31 cellular contexts compared by ENCODE assay signal in genomic region chr3:51904034-51904823, GRCh38. TPM values are rescaled to one million over a fixed set of nuclear protein-coding genes. Genes with fewer than 3 reads are reported as not detected.
"Had no signal": no experiment of that assay in that cellular context is flagged by ENCODE, and none has a peak within 500 bp of the region (broad histone marks: within the 10 kb centered on the region; RNA-seq: fewer than 3 reads in every experiment).

No MANE protein-coding gene starts in this region.

- H3K27me3 ChIP-seq: adrenal gland, body of pancreas, breast epithelium, SJSA1 had no signal

- H3K27ac ChIP-seq: adrenal gland, body of pancreas, breast epithelium, SJSA1 had no signal

- ATAC-seq: activated CD8-positive, alpha-beta T cell treated with anti-CD3 and anti-CD28 coated beads for 36 hours; activated T-cell treated with anti-CD3 and anti-CD28 coated beads, Interleukin-2, amount 50 U/mL, for 72 hours; activated T-helper 17 cell treated with anti-CD3 and anti-CD28 coated beads, Interleukin-2, amount 50 U/mL, for 72 hours; body of pancreas; Panc1 had no signal

- DNase-seq: activated CD4-positive, alpha-beta T cell treated with anti-CD3 and anti-CD28 coated beads, Interleukin-2, amount 10 ng/mL, durations not matched to agents 24 days and 14 days; activated CD4-positive, alpha-beta T cell treated with anti-CD3 and anti-CD28 coated beads, Interleukin-2, amount 50 U/mL, for 4 hours; activated CD8-positive, alpha-beta T cell treated with anti-CD3 and anti-CD28 coated beads for 36 hours; activated effector memory CD4-positive, alpha-beta T cell treated with anti-CD3 and anti-CD28 coated beads, Interleukin-2, amount 50 U/mL, for 16 hours; activated naive CD4-positive, alpha-beta T cell; activated naive CD4-positive, alpha-beta T cell treated with anti-CD3 and anti-CD28 coated beads, Interleukin-2, amount 50 U/mL, for 16 hours; activated T-cell treated with anti-CD3 and anti-CD28 coated beads, Interleukin-2, amount 50 U/mL, for 1 hour; activated T-cell treated with anti-CD3 and anti-CD28 coated beads, Interleukin-2, amount 50 U/mL, for 72 hours; adrenal gland; body of pancreas; Kasumi-1; MG63; NCI-H1048; NCI-H1105 treated with DMSO at 0.1 percent for 48 hours; NCI-H1436 treated with DMSO at 0.1 percent for 48 hours; NCI-H1694 treated with DMSO at 0.1 percent for 48 hours; NCI-H2029; NCI-H345; NCI-H524 treated with DMSO at 0.1 percent for 48 hours; SHP77 treated with DMSO at 0.1 percent for 48 hours; SK-N-SH had no signal

- H3K9me3 ChIP-seq: adrenal gland, body of pancreas, MG63, SJSA1, SK-N-SH had no signal

- H3K36me3 ChIP-seq: adrenal gland, breast epithelium, MG63, SJSA1 had no signal

- H3K4me3 ChIP-seq: adrenal gland, body of pancreas, breast epithelium, MG63, SJSA1 had no signal

- H3K4me1 ChIP-seq: adrenal gland, body of pancreas, breast epithelium, SJSA1 had no signal

- H3K4me2 ChIP-seq: SK-N-SH had no signal

- H3K9ac ChIP-seq: SK-N-SH had no signal

- FAIRE-seq: astrocyte, TTC549 had no signal

RNA-seq across cellular contexts. Expression of gene IQCF1, which starts 1.1 kb away (rescaled TPM):
- total RNA-seq: activated CD4-positive, alpha-beta T cell treated with anti-CD3 and anti-CD28 coated beads, Interleukin-2, amount 10 ng/mL, durations not matched to agents 24 days and 14 days; activated CD8-positive, alpha-beta memory T cell treated with anti-CD3 and anti-CD28 coated beads for 36 hours; activated CD8-positive, alpha-beta T cell treated with anti-CD3 and anti-CD28 coated beads for 36 hours; activated T-cell treated with anti-CD3 and anti-CD28 coated beads, Interleukin-2, amount 50 U/mL, for 72 hours; adrenal gland; astrocyte; body of pancreas; breast epithelium; cardiac septum; NCI-H460; RPMI7951; SJSA1 had no signal
- polyA plus RNA-seq: adrenal gland, SK-N-SH had no signal

RNA-seq across cellular contexts. Expression of gene IQCF5, which starts 28.8 kb away (rescaled TPM):
- total RNA-seq: activated CD4-positive, alpha-beta T cell treated with anti-CD3 and anti-CD28 coated beads, Interleukin-2, amount 10 ng/mL, durations not matched to agents 24 days and 14 days; activated CD8-positive, alpha-beta memory T cell treated with anti-CD3 and anti-CD28 coated beads for 36 hours; activated CD8-positive, alpha-beta T cell treated with anti-CD3 and anti-CD28 coated beads for 36 hours; activated T-cell treated with anti-CD3 and anti-CD28 coated beads, Interleukin-2, amount 50 U/mL, for 72 hours; activated T-helper 17 cell treated with anti-CD3 and anti-CD28 coated beads, Interleukin-2, amount 50 U/mL, for 72 hours; adrenal gland; astrocyte; body of pancreas; breast epithelium; cardiac septum; NCI-H460; RPMI7951; SJSA1 had no signal
- polyA plus RNA-seq: adrenal gland, SK-N-SH had no signal

RNA-seq across cellular contexts. Expression of gene IQCF2, which starts 42.8 kb away (rescaled TPM):
- total RNA-seq: activated CD4-positive, alpha-beta T cell treated with anti-CD3 and anti-CD28 coated beads, Interleukin-2, amount 10 ng/mL, durations not matched to agents 24 days and 14 days; activated CD8-positive, alpha-beta memory T cell treated with anti-CD3 and anti-CD28 coated beads for 36 hours; activated CD8-positive, alpha-beta T cell treated with anti-CD3 and anti-CD28 coated beads for 36 hours; activated T-cell treated with anti-CD3 and anti-CD28 coated beads, Interleukin-2, amount 50 U/mL, for 72 hours; activated T-helper 17 cell treated with anti-CD3 and anti-CD28 coated beads, Interleukin-2, amount 50 U/mL, for 72 hours; adrenal gland; astrocyte; body of pancreas; breast epithelium; cardiac septum; NCI-H460; RPMI7951; SJSA1 had no signal
- polyA plus RNA-seq: adrenal gland, SK-N-SH had no signal
